16 cellular contexts compared by ENCODE assay signal in the genomic region with DNA sequence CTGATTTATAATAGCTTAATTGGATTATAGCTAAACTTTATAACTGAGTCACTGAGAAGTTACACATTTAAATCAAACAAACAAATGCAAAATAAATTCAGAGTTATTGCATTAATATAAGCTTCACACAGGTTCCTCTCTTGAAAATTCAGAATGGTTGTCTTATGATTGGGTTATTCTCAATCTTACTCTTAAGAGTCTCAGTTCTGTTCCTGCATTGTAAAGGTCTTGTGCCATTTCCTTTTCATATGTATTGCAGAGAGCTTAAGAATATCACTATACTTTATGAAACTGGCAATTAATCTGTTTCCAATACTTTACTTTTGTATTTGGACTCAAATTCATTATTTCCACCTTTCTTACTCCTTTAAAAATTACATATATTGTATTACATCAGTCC.
DNase-seq lines count a peak whose midpoint lies in the region; ATAC-seq and TF ChIP-seq lines count a peak whose summit lies in the region.
"Had no signal": no experiment of that assay in that cellular context is flagged by ENCODE, and none has a peak within 500 bp of the region (broad histone marks: within the 10 kb centered on the region; RNA-seq: fewer than 3 reads in every experiment).

No MANE protein-coding gene starts in this region.

- peaks cover 3% of the 10 kb centered on the region for H3K4me1 Mint-ChIP-seq in Calu3 (ENCODE audit: low read depth, unreplicated experiment)
- no peaks in the 10 kb centered on the region for H3K4me1 Mint-ChIP-seq in activated T-helper 2 cell treated with anti-CD3 and anti-CD28 coated beads, Interferon-gamma antibody, Interleukin-2, Interleukin-4, amounts not matched to agents 10 μg/mL and 5 μg/mL and 100 μg/mL, durations not matched to agents 14 hours and 24 hours and 36 hours (ENCODE audit: low read depth)
- H3K4me1 Mint-ChIP-seq: CD8-positive, alpha-beta memory T cell had no signal

- H3K9me3 Mint-ChIP-seq in Calu3 (ENCODE audit: low read depth, unreplicated experiment) = no peaks in the 10 kb centered on the region
- H3K9me3 Mint-ChIP-seq in activated T-helper 2 cell treated with anti-CD3 and anti-CD28 coated beads, Interferon-gamma antibody, Interleukin-2, Interleukin-4, amounts not matched to agents 10 μg/mL and 5 μg/mL and 100 μg/mL, durations not matched to agents 14 hours and 24 hours and 36 hours = no peaks in the 10 kb centered on the region

- no peaks in the 10 kb centered on the region for H3K27me3 Mint-ChIP-seq in Calu3 (ENCODE audit: unreplicated experiment)
- H3K27me3 Mint-ChIP-seq in activated T-helper 2 cell treated with anti-CD3 and anti-CD28 coated beads, Interferon-gamma antibody, Interleukin-2, Interleukin-4, amounts not matched to agents 10 μg/mL and 5 μg/mL and 100 μg/mL, durations not matched to agents 14 hours and 24 hours and 36 hours (ENCODE audit: low read depth) = no peaks in the 10 kb centered on the region
- H3K27me3 Mint-ChIP-seq: CD8-positive, alpha-beta memory T cell had no signal

- no peak overlapping the region for H3K4me3 ChIP-seq in GM12865 (ENCODE audit: low read depth, low read length)
- H3K4me3 ChIP-seq: HAP-1, K562, right atrium auricular region had no signal

- CTCF ChIA-PET in Calu3 (lab: Charles Lee) = interaction anchor here (0.7 kb wide), 1 partner anchor 318 kb away, joined by 4 read pairs; no protein-coding TSS in a partner anchor

- intact Hi-C loops in Calu3 (cut with micrococcal nuclease; ENCODE audit: unreplicated experiment) = no loop called here
- intact Hi-C loops in activated T-helper 2 cell treated with anti-CD3 and anti-CD28 coated beads, Interferon-gamma antibody, Interleukin-2, Interleukin-4, amounts not matched to agents 10 μg/mL and 5 μg/mL and 100 μg/mL, durations not matched to agents 14 hours and 24 hours and 36 hours (cut with micrococcal nuclease) = no loop called here

- no TSS peak for BruUV-seq in Calu3 (replicated peaks; lab: Mats Ljungman, UMichigan)

- TF ChIP-seq CTCF in GM12865 (IDR thresholded peaks at IDR 0.05; ENCODE audit: insufficient read depth, low read depth, low read length, missing control alignments) = no peak
- no peak for TF ChIP-seq CTCF in Calu3 (IDR thresholded peaks at IDR 0.05; ENCODE audit: unreplicated experiment)

- no peak overlapping the region for H3K27ac Mint-ChIP-seq in Calu3 (ENCODE audit: unreplicated experiment)
- no peak overlapping the region for H3K27ac Mint-ChIP-seq in activated T-helper 2 cell treated with anti-CD3 and anti-CD28 coated beads, Interferon-gamma antibody, Interleukin-2, Interleukin-4, amounts not matched to agents 10 μg/mL and 5 μg/mL and 100 μg/mL, durations not matched to agents 14 hours and 24 hours and 36 hours
- H3K27ac Mint-ChIP-seq: CD8-positive, alpha-beta memory T cell had no signal

- peak; percentile 52 for DNase-seq in GM12865 (ENCODE audit: low read depth)
- no peak for DNase-seq in Calu3
- no peak for DNase-seq in NCI-H510A treated with DMSO at 0.1 percent for 48 hours (lab: John Stamatoyannopoulos, UW)
- no peak for DNase-seq in activated T-helper 2 cell treated with anti-CD3 and anti-CD28 coated beads, Interferon-gamma antibody, Interleukin-2, Interleukin-4, amounts not matched to agents 10 μg/mL and 5 μg/mL and 100 μg/mL, durations not matched to agents 14 hours and 24 hours and 36 hours (ENCODE audit: low spot score)
- DNase-seq in DMS79 treated with DMSO at 0.1 percent for 48 hours (lab: John Stamatoyannopoulos, UW) = no peak
- DNase-seq: aorta; CD8-positive, alpha-beta memory T cell; NCI-H1436 treated with DMSO at 0.1 percent for 48 hours; NCI-H748 treated with DMSO at 0.1 percent for 48 hours; SHP77 had no signal

- ATAC-seq in GM19395 (IDR thresholded peaks at IDR 0.05; ENCODE audit: unreplicated experiment) (peak; percentile 94), HG02610 (IDR thresholded peaks at IDR 0.05; ENCODE audit: unreplicated experiment) (peak; percentile 91), HG03175 (IDR thresholded peaks at IDR 0.05; ENCODE audit: unreplicated experiment) (peak; percentile 73)
- ATAC-seq: K562 had no signal

- H3K4me3 Mint-ChIP-seq in Calu3 (ENCODE audit: low read depth, unreplicated experiment) = no peak overlapping the region
- H3K4me3 Mint-ChIP-seq in activated T-helper 2 cell treated with anti-CD3 and anti-CD28 coated beads, Interferon-gamma antibody, Interleukin-2, Interleukin-4, amounts not matched to agents 10 μg/mL and 5 μg/mL and 100 μg/mL, durations not matched to agents 14 hours and 24 hours and 36 hours (ENCODE audit: low read depth) = no peak overlapping the region
- H3K4me3 Mint-ChIP-seq: CD8-positive, alpha-beta memory T cell had no signal

- no peaks in the 10 kb centered on the region for H3K36me3 Mint-ChIP-seq in Calu3 (ENCODE audit: insufficient read depth, unreplicated experiment)
- no peaks in the 10 kb centered on the region for H3K36me3 Mint-ChIP-seq in activated T-helper 2 cell treated with anti-CD3 and anti-CD28 coated beads, Interferon-gamma antibody, Interleukin-2, Interleukin-4, amounts not matched to agents 10 μg/mL and 5 μg/mL and 100 μg/mL, durations not matched to agents 14 hours and 24 hours and 36 hours (ENCODE audit: low read depth)
- H3K36me3 Mint-ChIP-seq: CD8-positive, alpha-beta memory T cell had no signal
